ENCODE assay signal across 9 cellular contexts in the genomic region with DNA sequence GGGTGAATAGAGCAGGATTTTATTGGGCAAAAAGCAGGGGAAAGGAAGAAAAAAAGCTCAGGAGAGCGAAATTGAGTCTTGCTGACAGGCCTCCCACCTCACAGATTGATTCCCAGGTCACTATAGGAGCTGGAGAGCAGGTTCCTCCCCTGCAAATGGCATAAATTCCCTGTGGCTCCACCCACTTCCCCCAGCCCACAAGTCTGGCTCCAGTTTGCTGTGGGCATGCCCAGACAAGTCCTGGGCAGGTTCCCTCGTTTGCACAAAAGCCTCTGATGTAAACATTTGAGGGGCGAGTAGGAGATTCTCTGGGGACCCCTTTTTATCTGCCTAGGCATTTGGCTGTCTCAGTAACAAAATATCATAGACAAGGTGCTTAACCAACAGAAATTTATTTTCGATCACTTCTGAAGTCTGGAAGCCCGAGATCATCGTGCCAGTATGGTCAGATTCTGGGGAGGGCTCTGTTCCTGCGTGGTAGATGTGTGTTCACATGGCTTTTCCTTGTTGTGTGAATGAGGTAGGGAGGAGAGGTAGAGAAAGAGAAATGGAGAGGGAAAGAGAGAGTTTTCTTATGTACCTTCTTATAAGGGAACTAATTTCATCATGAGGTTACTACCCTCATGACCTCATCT.
A peak's percentile ranks its signal among the peaks of the same experiment; 100 is the strongest.
DNase-seq lines count a peak whose midpoint lies in the region; ATAC-seq, FAIRE-seq and TF ChIP-seq lines count a peak whose summit lies in the region.
"Had no signal": no experiment of that assay in that cellular context is flagged by ENCODE, and none has a peak within 500 bp of the region (broad histone marks: within the 10 kb centered on the region; RNA-seq: fewer than 3 reads in every experiment).

No MANE protein-coding gene starts in this region.

- no peaks in the 10 kb centered on the region for H3K4me1 Mint-ChIP-seq in stimulated activated naive CD8-positive, alpha-beta T cell treated with anti-CD3 and anti-CD28 coated beads, Interleukin-15, amount 100 ng/mL, for 72 hours
- H3K4me1 Mint-ChIP-seq: T-cell had no signal

- no peak for DNase-seq in stimulated activated naive CD8-positive, alpha-beta T cell treated with anti-CD3 and anti-CD28 coated beads, Interleukin-15, amount 100 ng/mL, for 72 hours
- no peak for DNase-seq in stimulated activated naive CD8-positive, alpha-beta T cell treated with anti-CD3 and anti-CD28 coated beads, Interleukin-15, Interleukin-2, amounts not matched to agents 100 U/mL and 50 U/mL, for 24 hours
- peak; percentile 7 for DNase-seq in HPDE6-E6E7 (ENCODE audit: extremely low spot score)
- peak; percentile 64 for DNase-seq in bronchial epithelial cell (ENCODE audit: low read depth)
- no peak for DNase-seq in cerebellum (ENCODE audit: low spot score)
- no peak for DNase-seq in SW 1271 (lab: John Stamatoyannopoulos, UW)
- no peak for DNase-seq in SKM-1 (lab: John Stamatoyannopoulos, UW; ENCODE audit: unreplicated experiment)
- no peak for DNase-seq in NCI-H1105 treated with DMSO at 0.1 percent for 48 hours (lab: John Stamatoyannopoulos, UW)
- DNase-seq: T-cell had no signal

- peak overlapping the region; percentile 91 to 95 for H3K27ac Mint-ChIP-seq in stimulated activated naive CD8-positive, alpha-beta T cell treated with anti-CD3 and anti-CD28 coated beads, Interleukin-15, amount 100 ng/mL, for 72 hours
- H3K27ac Mint-ChIP-seq: T-cell had no signal

- no peak for ATAC-seq in stimulated activated naive CD8-positive, alpha-beta T cell treated with anti-CD3 and anti-CD28 coated beads, Interleukin-15, amount 100 ng/mL, for 72 hours
- no peak for ATAC-seq in stimulated activated naive CD8-positive, alpha-beta T cell treated with anti-CD3 and anti-CD28 coated beads, Interleukin-15, Interleukin-2, amounts not matched to agents 100 U/mL and 50 U/mL, for 24 hours
- ATAC-seq: T-cell had no signal

- H3K27me3 ChIP-seq in bronchial epithelial cell (ENCODE audit: control insufficient read depth, insufficient read depth, low read length): no peaks in the 10 kb centered on the region

- no peaks in the 10 kb centered on the region for H3K27me3 Mint-ChIP-seq in stimulated activated naive CD8-positive, alpha-beta T cell treated with anti-CD3 and anti-CD28 coated beads, Interleukin-15, amount 100 ng/mL, for 72 hours
- H3K27me3 Mint-ChIP-seq: T-cell had no signal

- H3K9me3 Mint-ChIP-seq in stimulated activated naive CD8-positive, alpha-beta T cell treated with anti-CD3 and anti-CD28 coated beads, Interleukin-15, amount 100 ng/mL, for 72 hours: peaks cover 4 to 23% of the 10 kb centered on the region in 2 donors

- TF ChIP-seq CTCF in bronchial epithelial cell (IDR thresholded peaks at IDR 0.05; ENCODE audit: insufficient read depth, low read length, severe bottlenecking): no peak

- H3K4me3 ChIP-seq in bronchial epithelial cell (ENCODE audit: low read depth, low read length): no peak overlapping the region

- no peak for FAIRE-seq in bronchial epithelial cell (lab: Jason Lieb, UNC)

- H3K4me3 Mint-ChIP-seq in stimulated activated naive CD8-positive, alpha-beta T cell treated with anti-CD3 and anti-CD28 coated beads, Interleukin-15, amount 100 ng/mL, for 72 hours: no peak overlapping the region
- H3K4me3 Mint-ChIP-seq: T-cell had no signal

- no peaks in the 10 kb centered on the region for H3K36me3 ChIP-seq in bronchial epithelial cell (ENCODE audit: control insufficient read depth, insufficient read depth, low read length)

Comparison
In these comparisons a context has a peak if more than half of its experiments do, and no peak if none do; other contexts are left out.
1. DNase-seq: peak in HPDE6-E6E7 (single experiment) and bronchial epithelial cell (single experiment); none in stimulated activated naive CD8-positive, alpha-beta T cell treated with anti-CD3 and anti-CD28 coated beads, Interleukin-15, amount 100 ng/mL, for 72 hours (0 of 2), stimulated activated naive CD8-positive, alpha-beta T cell treated with anti-CD3 and anti-CD28 coated beads, Interleukin-15, Interleukin-2, amounts not matched to agents 100 U/mL and 50 U/mL, for 24 hours (single experiment), cerebellum (single experiment), SW 1271 (0 of 2), SKM-1 (single experiment) and NCI-H1105 treated with DMSO at 0.1 percent for 48 hours (single experiment).